ENCODE assay signal across 28 cellular contexts in the genomic region with DNA sequence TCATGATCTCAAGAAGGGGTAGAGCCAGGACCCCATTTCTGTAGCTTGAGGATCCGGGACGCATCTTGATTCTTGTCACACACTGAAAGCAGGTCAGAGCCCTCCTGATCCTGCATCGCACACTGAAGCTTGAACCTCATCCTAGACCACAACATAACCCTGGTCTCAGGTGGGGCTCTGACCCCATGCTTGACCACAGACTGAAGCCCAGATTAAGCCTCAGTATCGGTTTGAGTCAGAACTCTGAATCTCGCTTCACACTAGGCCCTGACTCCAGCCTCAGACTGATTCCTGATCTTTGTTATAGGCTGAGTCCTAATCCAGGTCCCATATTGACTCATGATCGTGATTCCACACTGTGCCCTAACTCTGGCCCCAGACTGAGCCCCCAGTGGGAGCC. TPM values are rescaled to one million over a fixed set of nuclear protein-coding genes. Genes with fewer than 3 reads are reported as not detected.
DNase-seq lines count a peak whose midpoint lies in the region; ATAC-seq lines count a peak whose summit lies in the region.
"Had no signal": no experiment of that assay in that cellular context is flagged by ENCODE, and none has a peak within 500 bp of the region (broad histone marks: within the 10 kb centered on the region; RNA-seq: fewer than 3 reads in every experiment).

No MANE protein-coding gene starts in this region.

- DNase-seq in stimulated activated effector memory CD8-positive, alpha-beta T cell treated with anti-CD3 and anti-CD28 coated beads, Interleukin-12 subunit alpha, Interleukin-12 subunit beta, amount 100 ng/mL, for 72 hours (ENCODE audit: low spot score in 2 of 2): no peak
- no peak for DNase-seq in activated naive CD8-positive, alpha-beta T cell treated with anti-CD3 and anti-CD28 coated beads for 36 hours
- DNase-seq in SKM-1 treated with dmso at 0.1 percent for 144 hours (lab: John Stamatoyannopoulos, UW; ENCODE audit: unreplicated experiment) (no peak), hippocampal formation (lab: John Stamatoyannopoulos, UW) (no peak)
- DNase-seq: activated CD4-positive, alpha-beta T cell treated with anti-CD3 and anti-CD28 coated beads, Interleukin-2, amount 50 U/mL, for 4 hours; activated naive CD4-positive, alpha-beta T cell treated with anti-CD3 and anti-CD28 coated beads for 36 hours; anterior cingulate cortex; BE2C; central memory CD4-positive, alpha-beta T cell; COR-L47; kidney glomerular epithelial cell; mammary epithelial cell; NCI-H1436; NCI-H526 treated with DMSO at 0.1 percent for 48 hours; pancreas; SHP77; sigmoid colon; stimulated activated naive CD4-positive, alpha-beta T cell treated with Interleukin-2 at 50 U/mL for 16 hours; tibial artery; WERI-Rb-1 had no signal

- ATAC-seq in GM18907 (IDR thresholded peaks at IDR 0.05; ENCODE audit: unreplicated experiment) (peak; percentile 63), GM21390 (IDR thresholded peaks at IDR 0.05; ENCODE audit: unreplicated experiment) (peak; percentile 76), HG03039 (IDR thresholded peaks at IDR 0.05; ENCODE audit: unreplicated experiment) (peak; percentile 61)
- ATAC-seq in stimulated activated effector memory CD8-positive, alpha-beta T cell treated with anti-CD3 and anti-CD28 coated beads, Interleukin-12 subunit alpha, Interleukin-12 subunit beta, amount 100 ng/mL, for 72 hours: peak; percentile 40
- ATAC-seq: HCT116, HepG2, pancreas had no signal

- no peak overlapping the region for H3K4me3 Mint-ChIP-seq in stimulated activated effector memory CD8-positive, alpha-beta T cell treated with anti-CD3 and anti-CD28 coated beads, Interleukin-12 subunit alpha, Interleukin-12 subunit beta, amount 100 ng/mL, for 72 hours
- H3K4me3 Mint-ChIP-seq in activated naive CD8-positive, alpha-beta T cell treated with anti-CD3 and anti-CD28 coated beads for 36 hours: no peak overlapping the region
- H3K4me3 Mint-ChIP-seq: activated naive CD4-positive, alpha-beta T cell treated with anti-CD3 and anti-CD28 coated beads for 36 hours; T-helper 1 cell treated with Interleukin-12 subunit alpha and Interleukin-12 subunit beta and Interleukin-4 antibody, amounts not matched to agents 30 μg/mL and 1 μg/mL, for 36 hours had no signal

- no peaks in the 10 kb centered on the region for H3K9me3 Mint-ChIP-seq in stimulated activated effector memory CD8-positive, alpha-beta T cell treated with anti-CD3 and anti-CD28 coated beads, Interleukin-12 subunit alpha, Interleukin-12 subunit beta, amount 100 ng/mL, for 72 hours
- no peaks in the 10 kb centered on the region for H3K9me3 Mint-ChIP-seq in activated naive CD8-positive, alpha-beta T cell treated with anti-CD3 and anti-CD28 coated beads for 36 hours
- H3K9me3 Mint-ChIP-seq: activated naive CD4-positive, alpha-beta T cell treated with anti-CD3 and anti-CD28 coated beads for 36 hours; T-helper 1 cell treated with Interleukin-12 subunit alpha and Interleukin-12 subunit beta and Interleukin-4 antibody, amounts not matched to agents 30 μg/mL and 1 μg/mL, for 36 hours had no signal

- H3K27me3 Mint-ChIP-seq in activated naive CD8-positive, alpha-beta T cell treated with anti-CD3 and anti-CD28 coated beads for 36 hours: peaks cover 8% of the 10 kb centered on the region

- no peaks in the 10 kb centered on the region for H3K36me3 Mint-ChIP-seq in stimulated activated effector memory CD8-positive, alpha-beta T cell treated with anti-CD3 and anti-CD28 coated beads, Interleukin-12 subunit alpha, Interleukin-12 subunit beta, amount 100 ng/mL, for 72 hours
- no peaks in the 10 kb centered on the region for H3K36me3 Mint-ChIP-seq in activated naive CD8-positive, alpha-beta T cell treated with anti-CD3 and anti-CD28 coated beads for 36 hours

- H3K4me1 Mint-ChIP-seq in stimulated activated effector memory CD8-positive, alpha-beta T cell treated with anti-CD3 and anti-CD28 coated beads, Interleukin-12 subunit alpha, Interleukin-12 subunit beta, amount 100 ng/mL, for 72 hours: no peaks in the 10 kb centered on the region
- no peaks in the 10 kb centered on the region for H3K4me1 Mint-ChIP-seq in activated naive CD8-positive, alpha-beta T cell treated with anti-CD3 and anti-CD28 coated beads for 36 hours

- H3K27ac Mint-ChIP-seq in stimulated activated effector memory CD8-positive, alpha-beta T cell treated with anti-CD3 and anti-CD28 coated beads, Interleukin-12 subunit alpha, Interleukin-12 subunit beta, amount 100 ng/mL, for 72 hours: no peak overlapping the region
- no peak overlapping the region for H3K27ac Mint-ChIP-seq in activated naive CD8-positive, alpha-beta T cell treated with anti-CD3 and anti-CD28 coated beads for 36 hours
- H3K27ac Mint-ChIP-seq: activated naive CD4-positive, alpha-beta T cell treated with anti-CD3 and anti-CD28 coated beads for 36 hours; T-helper 1 cell treated with Interleukin-12 subunit alpha and Interleukin-12 subunit beta and Interleukin-4 antibody, amounts not matched to agents 30 μg/mL and 1 μg/mL, for 36 hours had no signal

RNA-seq across cellular contexts. Expression of gene RSPO4, which starts 8.5 kb away (rescaled TPM):
- not detected for total RNA-seq in activated naive CD8-positive, alpha-beta T cell treated with anti-CD3 and anti-CD28 coated beads for 36 hours
- total RNA-seq: activated naive CD4-positive, alpha-beta T cell treated with anti-CD3 and anti-CD28 coated beads for 36 hours; HepG2; M059J; mammary epithelial cell; OCI-LY7; sigmoid colon had no signal
